13 cellular contexts compared by ENCODE assay signal in the genomic region with DNA sequence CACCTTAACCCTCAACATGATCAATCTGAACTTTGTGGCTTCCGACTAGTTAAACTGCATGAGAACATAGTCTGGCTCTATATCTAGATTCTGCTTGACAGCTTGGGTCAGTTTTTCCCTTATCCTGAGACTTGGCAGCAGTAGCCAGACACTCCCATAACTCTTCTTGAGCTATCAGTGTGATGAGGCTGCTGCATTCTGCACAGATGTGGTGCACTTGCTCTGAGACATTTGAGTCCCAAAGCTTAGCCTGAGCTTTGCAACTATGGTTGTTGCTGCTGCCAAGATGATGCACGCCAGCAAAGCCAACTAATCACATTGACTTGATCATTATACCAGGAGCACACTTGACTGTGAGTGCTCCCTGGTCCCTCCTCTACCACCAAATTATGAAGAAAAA.
"Had no signal": no experiment of that assay in that cellular context is flagged by ENCODE, and none has a peak within 500 bp of the region (broad histone marks: within the 10 kb centered on the region; RNA-seq: fewer than 3 reads in every experiment).

No MANE protein-coding gene starts in this region.

- H3K4me3 Mint-ChIP-seq: activated CD8-positive, alpha-beta T cell treated with anti-CD3 and anti-CD28 coated beads, Interleukin-2, amount 10 ng/mL, durations not matched to agents 7 days and 5 days; activated naive CD8-positive, alpha-beta T cell treated with anti-CD3 and anti-CD28 coated beads, Interleukin-2, amount 10 ng/mL, durations not matched to agents 7 days and 5 days; natural killer cell had no signal

- H3K27ac Mint-ChIP-seq: activated CD8-positive, alpha-beta T cell treated with anti-CD3 and anti-CD28 coated beads, Interleukin-2, amount 10 ng/mL, durations not matched to agents 7 days and 5 days; activated naive CD8-positive, alpha-beta T cell treated with anti-CD3 and anti-CD28 coated beads, Interleukin-2, amount 10 ng/mL, durations not matched to agents 7 days and 5 days; natural killer cell had no signal

- H3K9me3 Mint-ChIP-seq: activated naive CD8-positive, alpha-beta T cell treated with anti-CD3 and anti-CD28 coated beads, Interleukin-2, amount 10 ng/mL, durations not matched to agents 7 days and 5 days; natural killer cell had no signal

- ATAC-seq: activated CD8-positive, alpha-beta T cell treated with anti-CD3 and anti-CD28 coated beads, Interleukin-2, amount 10 ng/mL, durations not matched to agents 7 days and 5 days; mucosa of descending colon; natural killer cell; psoas muscle had no signal

- H3K4me3 ChIP-seq: ascending aorta, esophagus muscularis mucosa, mucosa of descending colon, psoas muscle, upper lobe of left lung had no signal

- H3K36me3 Mint-ChIP-seq: natural killer cell had no signal

- H3K4me1 Mint-ChIP-seq: natural killer cell had no signal

- DNase-seq: activated CD8-positive, alpha-beta memory T cell treated with anti-CD3 and anti-CD28 coated beads, Interleukin-2, amount 50 U/mL, for 48 hours; activated CD8-positive, alpha-beta T cell treated with anti-CD3 and anti-CD28 coated beads, Interleukin-2, amount 10 ng/mL, durations not matched to agents 7 days and 5 days; activated naive CD8-positive, alpha-beta T cell treated with anti-CD3 and anti-CD28 coated beads, Interleukin-2, amount 10 ng/mL, durations not matched to agents 7 days and 5 days; kidney glomerular epithelial cell; mucosa of descending colon; natural killer cell; occipital lobe; psoas muscle; stimulated activated CD4-positive, alpha-beta T cell treated with anti-CD3 and anti-CD28 coated beads, Interleukin-12 subunit alpha, Interleukin-12 subunit beta, amount 100 ng/mL, for 4 hours; stimulated activated naive CD4-positive, alpha-beta T cell; upper lobe of left lung had no signal
